ENCODE assay signal across 1 cellular context in the genomic region with DNA sequence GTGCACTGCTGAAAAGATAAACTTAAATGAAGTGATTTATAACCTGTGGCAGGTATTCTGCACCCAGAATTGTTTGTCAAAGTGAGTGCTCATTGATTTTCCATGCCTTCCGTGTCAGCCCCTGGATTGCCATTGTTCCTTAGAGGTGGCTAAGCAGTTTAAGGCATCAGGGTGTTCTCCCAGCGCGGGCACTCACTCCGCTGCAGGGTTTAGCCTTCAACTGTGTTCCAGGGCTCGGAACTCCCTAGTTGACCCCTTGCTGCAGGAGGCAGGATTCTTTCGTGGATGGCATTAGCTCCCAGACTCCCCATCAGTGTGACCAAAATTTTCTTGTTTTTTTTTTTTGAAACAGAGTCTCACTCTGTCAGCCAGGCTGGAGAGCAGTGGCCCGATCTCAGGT.
TF ChIP-seq lines count a peak whose summit lies in the region.

No MANE protein-coding gene starts in this region.

TF ChIP-seq in SK-N-SH, 30 proteins besides CTCF, POLR2A, EP300 and RAD21 (continued from another document):
- TF ChIP-seq, protein P1, sequence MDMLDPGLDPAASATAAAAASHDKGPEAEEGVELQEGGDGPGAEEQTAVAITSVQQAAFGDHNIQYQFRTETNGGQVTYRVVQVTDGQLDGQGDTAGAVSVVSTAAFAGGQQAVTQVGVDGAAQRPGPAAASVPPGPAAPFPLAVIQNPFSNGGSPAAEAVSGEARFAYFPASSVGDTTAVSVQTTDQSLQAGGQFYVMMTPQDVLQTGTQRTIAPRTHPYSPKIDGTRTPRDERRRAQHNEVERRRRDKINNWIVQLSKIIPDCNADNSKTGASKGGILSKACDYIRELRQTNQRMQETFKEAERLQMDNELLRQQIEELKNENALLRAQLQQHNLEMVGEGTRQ (IDR thresholded peaks at IDR 0.05; ENCODE audit: borderline replicate concordance, low read depth, low read length): no peak
- TF ChIP-seq RFX5 (IDR thresholded peaks at IDR 0.05; ENCODE audit: low read length): no peak
TF ChIP-seq in SK-N-SH: peak in this region for 0.
